ENCODE assay signal across 9 cellular contexts in the genomic region with DNA sequence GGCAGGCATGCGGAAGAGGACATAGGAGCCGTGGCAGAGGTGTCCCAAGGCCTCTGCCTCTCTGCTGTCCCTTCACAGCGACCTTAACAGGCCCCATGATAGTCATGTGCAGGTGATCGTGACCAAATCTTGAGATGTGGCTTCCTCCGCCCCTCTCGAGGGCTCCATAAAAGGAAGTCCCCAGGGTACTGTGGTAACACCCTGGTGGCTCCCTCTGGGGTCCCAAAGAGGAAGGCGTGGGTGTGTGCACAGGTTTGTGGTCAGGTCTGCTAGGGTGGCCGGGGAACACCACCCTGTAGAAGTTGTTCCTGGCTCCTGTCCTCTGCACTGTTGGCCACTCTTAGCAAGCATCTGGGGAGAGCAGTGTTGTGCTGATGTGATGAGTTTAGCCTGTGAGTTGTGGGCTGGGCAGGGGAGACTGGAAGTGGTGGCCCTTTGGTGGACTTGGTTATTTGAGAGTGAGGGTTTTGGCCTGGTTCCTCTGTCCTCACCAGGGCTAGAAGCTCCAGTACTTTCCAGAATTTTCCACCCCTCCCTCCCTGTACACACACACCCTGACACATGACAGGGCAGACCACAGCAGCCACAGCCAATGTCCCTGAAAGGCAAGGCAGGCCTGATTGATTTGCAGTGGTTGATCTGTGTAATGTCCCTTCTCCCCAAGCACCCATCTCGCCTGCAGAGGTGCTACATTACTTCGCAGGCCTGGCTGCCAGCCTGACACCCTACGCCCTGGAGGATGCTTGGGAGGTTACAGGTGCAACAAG.
DNase-seq lines count a peak whose midpoint lies in the region; ATAC-seq and TF ChIP-seq lines count a peak whose summit lies in the region.
"Had no signal": no experiment of that assay in that cellular context is flagged by ENCODE, and none has a peak within 500 bp of the region (broad histone marks: within the 10 kb centered on the region; RNA-seq: fewer than 3 reads in every experiment).

No MANE protein-coding gene starts in this region.

- H3K4me1 ChIP-seq in CD8-positive, alpha-beta T cell (ENCODE audit: insufficient read depth, low read length), result peaks cover 23% of the 10 kb centered on the region

- no peaks in the 10 kb centered on the region for H3K27me3 ChIP-seq in CD8-positive, alpha-beta T cell (ENCODE audit: insufficient read depth, low read length)

- peak overlapping the region; percentile 60 for H3K27ac Mint-ChIP-seq in CD8-positive, alpha-beta T cell
- H3K27ac Mint-ChIP-seq in HFFc6, result no peak overlapping the region
- H3K27ac Mint-ChIP-seq: activated naive CD4-positive, alpha-beta T cell treated with anti-CD3 and anti-CD28 coated beads, Interleukin-2, amount 50 U/mL, for 24 hours had no signal

- TF ChIP-seq POLR2A in erythroblast (IDR thresholded peaks at IDR 0.05; ENCODE audit: low read length), result no peak

- no peaks in the 10 kb centered on the region for H3K9me3 Mint-ChIP-seq in CD8-positive, alpha-beta T cell
- H3K9me3 Mint-ChIP-seq in HFFc6, result no peaks in the 10 kb centered on the region; the same call in 1 of the 2 replicates
- H3K9me3 Mint-ChIP-seq: activated naive CD4-positive, alpha-beta T cell treated with anti-CD3 and anti-CD28 coated beads, Interleukin-2, amount 50 U/mL, for 24 hours had no signal

- CTCF ChIA-PET in CD8-positive, alpha-beta T cell (lab: Charles Lee), result no interaction called here

- intact Hi-C loops in CD8-positive, alpha-beta T cell (cut with DNase I, micrococcal nuclease), result no loop called here

- no peaks in the 10 kb centered on the region for H3K9me3 ChIP-seq in CD8-positive, alpha-beta T cell (ENCODE audit: low read length)

- H3K4me3 ChIP-seq in CD8-positive, alpha-beta T cell (ENCODE audit: low read depth, low read length), result no peak overlapping the region

- no peak overlapping the region for H3K27ac ChIP-seq in CD8-positive, alpha-beta T cell (ENCODE audit: low read depth, low read length)

- peak overlapping the region; percentile 62 for H3K4me3 Mint-ChIP-seq in CD8-positive, alpha-beta T cell
- no peak overlapping the region for H3K4me3 Mint-ChIP-seq in HFFc6
- H3K4me3 Mint-ChIP-seq: activated naive CD4-positive, alpha-beta T cell treated with anti-CD3 and anti-CD28 coated beads, Interleukin-2, amount 50 U/mL, for 24 hours had no signal

- no peaks in the 10 kb centered on the region for H3K36me3 ChIP-seq in CD8-positive, alpha-beta T cell (ENCODE audit: insufficient read depth, low read length)

- no peak for TF ChIP-seq CTCF in CD8-positive, alpha-beta T cell (IDR thresholded peaks at IDR 0.05)
- no peak for TF ChIP-seq CTCF in HFFc6 (IDR thresholded peaks at IDR 0.05)

- ATAC-seq in CD8-positive, alpha-beta T cell, result peak; percentile 80
- ATAC-seq in GM19324 (IDR thresholded peaks at IDR 0.05; ENCODE audit: low FRiP score, unreplicated experiment) (peak; percentile 94), HG03139 (IDR thresholded peaks at IDR 0.05; ENCODE audit: unreplicated experiment) (peak; percentile 86)

- peak in 5 of 7 experiments; percentile 6 to 57 (median 14) for DNase-seq in CD8-positive, alpha-beta T cell
- peak; percentile 76 for DNase-seq in activated CD8-positive, alpha-beta memory T cell treated with anti-CD3 and anti-CD28 coated beads for 24 hours
- DNase-seq in T1000 (lab: John Stamatoyannopoulos, UW), result no peak
- DNase-seq in HFFc6, result no peak
- no peak for DNase-seq in erythroblast (lab: John Stamatoyannopoulos, UW)
- DNase-seq in NCI-H446 (lab: John Stamatoyannopoulos, UW), result no peak

- no peaks in the 10 kb centered on the region for H3K27me3 Mint-ChIP-seq in CD8-positive, alpha-beta T cell (ENCODE audit: low read depth)
- H3K27me3 Mint-ChIP-seq in HFFc6 (ENCODE audit: insufficient read depth), result peaks cover 17% of the 10 kb centered on the region

- no peaks in the 10 kb centered on the region for H3K36me3 Mint-ChIP-seq in CD8-positive, alpha-beta T cell
- no peaks in the 10 kb centered on the region for H3K36me3 Mint-ChIP-seq in HFFc6 (ENCODE audit: low read depth)
- H3K36me3 Mint-ChIP-seq: activated naive CD4-positive, alpha-beta T cell treated with anti-CD3 and anti-CD28 coated beads, Interleukin-2, amount 50 U/mL, for 24 hours had no signal

- peaks cover 24% of the 10 kb centered on the region for H3K4me1 Mint-ChIP-seq in CD8-positive, alpha-beta T cell (ENCODE audit: low read depth)
- no peaks in the 10 kb centered on the region for H3K4me1 Mint-ChIP-seq in HFFc6 (ENCODE audit: low read depth)

- POLR2A ChIA-PET in CD8-positive, alpha-beta T cell (lab: Charles Lee), result no interaction called here

Comparison
In these comparisons a context has a peak if more than half of its experiments do, and no peak if none do; other contexts are left out.
1. DNase-seq: peak in CD8-positive, alpha-beta T cell (5 of 7) and activated CD8-positive, alpha-beta memory T cell treated with anti-CD3 and anti-CD28 coated beads for 24 hours (single experiment); none in T1000 (single experiment), HFFc6 (single experiment), erythroblast (0 of 2) and NCI-H446 (0 of 2).
2. Peak in every context shown above with its lines, with median percentiles within 50 percentile points of each other: ATAC-seq.